Comparison of ENCODE assay signal across 8 cellular contexts in genomic region chr20:31605902-31606677, GRCh38. TPM values are rescaled to one million over a fixed set of nuclear protein-coding genes. Genes with fewer than 3 reads are reported as not detected.
DNase-seq lines count a peak whose midpoint lies in the region; ATAC-seq, FAIRE-seq and TF ChIP-seq lines count a peak whose summit lies in the region.

No MANE protein-coding gene starts in this region.

- H3K9me3 ChIP-seq in lower lobe of right lung (no peaks in the 10 kb centered on the region), tibial nerve (no peaks in the 10 kb centered on the region)

- no peak for TF ChIP-seq POLR2A in tibial nerve (IDR thresholded peaks at IDR 0.05)

- no peaks in the 10 kb centered on the region for H3K27me3 ChIP-seq in lower lobe of right lung (ENCODE audit: low read depth)
- no peaks in the 10 kb centered on the region for H3K27me3 ChIP-seq in tibial nerve

- H3K27ac ChIP-seq in lower lobe of right lung (peak overlapping the region; percentile 98), tibial nerve (peak overlapping the region; percentile 80 to 93 (median 88))

- no peak for FAIRE-seq in RCC 7860 (lab: Jason Lieb, UNC)

- H3K36me3 ChIP-seq in lower lobe of right lung (no peaks in the 10 kb centered on the region), tibial nerve (no peaks in the 10 kb centered on the region)

- H3K4me3 ChIP-seq in choroid plexus epithelial cell (ENCODE audit: low read depth, low read length) (peak overlapping the region; percentile 95), lower lobe of right lung (peak overlapping the region; percentile 81), tibial nerve (peak overlapping the region; percentile 57 to 65 (median 62))

- TF ChIP-seq CTCF in choroid plexus epithelial cell (conservative IDR thresholded peaks at IDR 0.05; ENCODE audit: low read depth, low read length) = peak; percentile 1
- TF ChIP-seq CTCF in lower lobe of right lung (IDR thresholded peaks at IDR 0.05) = no peak
- TF ChIP-seq CTCF in tibial nerve (IDR thresholded peaks at IDR 0.05) = no peak

- H3K4me1 ChIP-seq in lower lobe of right lung (peaks cover 61% of the 10 kb centered on the region), tibial nerve (peaks cover 0 to 52% (median 32%) of the 10 kb centered on the region in 4 donors)

- 5 to 7% methylated on average over 19 to 29 of the region's 39 CpGs for WGBS in tibial nerve, 2 donors

- DNase-seq in NCI-H1092 treated with DMSO at 0.1 percent for 48 hours (lab: John Stamatoyannopoulos, UW) = peak; percentile 45
- no peak for DNase-seq in NCI-H1092 (lab: John Stamatoyannopoulos, UW)
- DNase-seq in RCC 7860 (ENCODE audit: low spot score) = peak; percentile 18
- peak; percentile 49 for DNase-seq in choroid plexus epithelial cell (ENCODE audit: low read depth)
- peak; percentile 63 for DNase-seq in lower lobe of right lung
- no peak for DNase-seq in tibial nerve (ENCODE audit: low spot score in 2 of 2)

- TF ChIP-seq EP300 in tibial nerve (IDR thresholded peaks at IDR 0.05) = peak in 1 of 2 donors; percentile 41

- no peak for ATAC-seq in lower lobe of right lung
- no peak for ATAC-seq in GM21717 (IDR thresholded peaks at IDR 0.05; ENCODE audit: unreplicated experiment)
- no peak for ATAC-seq in GM18502 (IDR thresholded peaks at IDR 0.05; ENCODE audit: poor library complexity, unreplicated experiment)

- intact Hi-C loops in lower lobe of right lung (cut with DNase I) = no loop called here

RNA-seq across cellular contexts. Expression of gene ID1, which starts 1.0 kb away (rescaled TPM):
- 196 TPM for total RNA-seq in lower lobe of right lung
- 100 to 1,000 TPM; 524 to 962 (median 571) TPM for total RNA-seq in tibial nerve

RNA-seq across cellular contexts. Expression of gene COX4I2, which starts 31.6 kb away (rescaled TPM):
- 17.1 TPM for total RNA-seq in lower lobe of right lung
- 1 to 10 TPM in 3 of 4 donors, not detected in 1; 1.6 to 8.2 (median 4.2) TPM for total RNA-seq in tibial nerve

Comparison
In these comparisons a context has a peak if more than half of its experiments do, and no peak if none do; other contexts are left out.
1. DNase-seq: peak in NCI-H1092 treated with DMSO at 0.1 percent for 48 hours (single experiment), RCC 7860 (single experiment), choroid plexus epithelial cell (single experiment) and lower lobe of right lung (single experiment); none in NCI-H1092 (single experiment) and tibial nerve (0 of 2).
2. Peak in every context shown above with its lines, with median percentiles within 50 percentile points of each other: H3K4me3 ChIP-seq.